ENCODE assay signal across 2 cellular contexts in genomic region chr22:20586403-20586745, GRCh38.
TF ChIP-seq lines count a peak whose summit lies in the region.

No MANE protein-coding gene starts in this region.

TF ChIP-seq in HepG2, 621 proteins besides CTCF, POLR2A, EP300 and RAD21 (continues in another document):
- no peak for TF ChIP-seq KIAA2018 (CRISPR knock-in tag; IDR thresholded peaks at IDR 0.05; ENCODE audit: borderline replicate concordance)
- no peak for TF ChIP-seq ZNF580 (CRISPR knock-in tag; IDR thresholded peaks at IDR 0.05; ENCODE audit: borderline replicate concordance, low read depth)
- TF ChIP-seq ZMAT5 (CRISPR knock-in tag; IDR thresholded peaks at IDR 0.05; ENCODE audit: borderline replicate concordance, low read depth) = no peak
- TF ChIP-seq MYPOP (CRISPR knock-in tag; IDR thresholded peaks at IDR 0.05) = no peak
- TF ChIP-seq ZNF841 (CRISPR knock-in tag; IDR thresholded peaks at IDR 0.05; ENCODE audit: borderline replicate concordance) = no peak

TF ChIP-seq in SK-N-SH, 30 proteins besides CTCF, POLR2A, EP300 and RAD21 (continued from another document):
- TF ChIP-seq REST (IDR thresholded peaks at IDR 0.05; ENCODE audit: low read depth, low read length) (no peak), EZH2phosphoT487 (IDR thresholded peaks at IDR 0.05; ENCODE audit: borderline replicate concordance, low read depth) (no peak), NFIC (IDR thresholded peaks at IDR 0.05; ENCODE audit: borderline replicate concordance) (no peak), PBX3 (IDR thresholded peaks at IDR 0.05) (no peak), SIN3A (IDR thresholded peaks at IDR 0.05; ENCODE audit: borderline replicate concordance, low read depth, low read length) (no peak), TCF12 (IDR thresholded peaks at IDR 0.05) (no peak), NRF1 (IDR thresholded peaks at IDR 0.05; ENCODE audit: low read depth, low read length) (no peak), GABPA (IDR thresholded peaks at IDR 0.05; ENCODE audit: low read depth) (no peak), ZBTB33 (IDR thresholded peaks at IDR 0.05; ENCODE audit: borderline replicate concordance, low read depth) (no peak)
